ENCODE assay signal across 26 cellular contexts in the genomic region with DNA sequence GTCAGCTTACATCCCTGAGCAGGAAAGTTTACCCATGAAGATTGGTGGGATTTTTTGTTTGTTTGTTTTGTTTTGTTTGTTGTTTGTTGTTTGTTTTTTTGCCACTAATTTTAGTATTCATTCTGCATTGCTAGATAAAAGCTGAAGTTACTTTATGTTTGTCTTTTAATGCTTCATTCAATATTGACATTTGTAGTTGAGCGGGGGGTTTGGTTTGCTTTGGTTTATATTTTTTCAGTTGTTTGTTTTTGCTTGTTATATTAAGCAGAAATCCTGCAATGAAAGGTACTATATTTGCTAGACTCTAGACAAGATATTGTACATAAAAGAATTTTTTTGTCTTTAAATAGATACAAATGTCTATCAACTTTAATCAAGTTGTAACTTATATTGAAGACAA.
"Had no signal": no experiment of that assay in that cellular context is flagged by ENCODE, and none has a peak within 500 bp of the region (broad histone marks: within the 10 kb centered on the region; RNA-seq: fewer than 3 reads in every experiment).

No MANE protein-coding gene starts in this region.

- H3K4me3 ChIP-seq: dorsolateral prefrontal cortex, gastrocnemius medialis, lung, psoas muscle, skin epidermis, spleen, testis, tibial nerve, upper lobe of left lung had no signal

- FAIRE-seq: colon, keratinocyte, urothelium cell line had no signal

- H3K27me3 ChIP-seq: dorsolateral prefrontal cortex, gastrocnemius medialis, neutrophil, spleen, testis, tibial nerve, upper lobe of left lung had no signal

- ATAC-seq: esophagus mucosa; gastrocnemius medialis; natural killer cell treated with Interleukin-12 subunit alpha and Interleukin-12 subunit beta and Interleukin-15 and Interleukin-18, amount 100 ng/mL, for 72 hours; psoas muscle; right cardiac atrium; stimulated activated memory B cell treated with anti-CD40 and anti-IgM and Interleukin-4, amounts not matched to agents 10 μg/mL and 1 μg/mL and 100 μg/mL, for 72 hours; stimulated activated naive CD8-positive, alpha-beta T cell treated with anti-CD3 and anti-CD28 coated beads, Interleukin-15, Interleukin-2, amounts not matched to agents 100 U/mL and 50 U/mL, for 24 hours had no signal

- DNase-seq: dorsolateral prefrontal cortex; effector CD8-positive, alpha-beta T cell; endodermal cell; foreskin fibroblast; gastrocnemius medialis; head of caudate nucleus; naive B cell; psoas muscle; right cardiac atrium; stimulated activated CD4-positive, alpha-beta T cell treated with anti-CD3 and anti-CD28 coated beads, Interleukin-4, amount 100 ng/mL, for 4 hours; stimulated activated naive CD8-positive, alpha-beta T cell treated with anti-CD3 and anti-CD28 coated beads, Interleukin-15, Interleukin-2, amounts not matched to agents 100 U/mL and 50 U/mL, for 24 hours; substantia nigra; testis; upper lobe of left lung had no signal

- H3K27ac ChIP-seq: epithelial cell of prostate, gastrocnemius medialis, neutrophil, psoas muscle, spleen, testis, upper lobe of left lung had no signal

- H3K9me3 ChIP-seq: gastrocnemius medialis, neutrophil, psoas muscle, spleen, testis, tibial nerve, upper lobe of left lung had no signal
